8 cellular contexts compared by ENCODE assay signal in the genomic region with DNA sequence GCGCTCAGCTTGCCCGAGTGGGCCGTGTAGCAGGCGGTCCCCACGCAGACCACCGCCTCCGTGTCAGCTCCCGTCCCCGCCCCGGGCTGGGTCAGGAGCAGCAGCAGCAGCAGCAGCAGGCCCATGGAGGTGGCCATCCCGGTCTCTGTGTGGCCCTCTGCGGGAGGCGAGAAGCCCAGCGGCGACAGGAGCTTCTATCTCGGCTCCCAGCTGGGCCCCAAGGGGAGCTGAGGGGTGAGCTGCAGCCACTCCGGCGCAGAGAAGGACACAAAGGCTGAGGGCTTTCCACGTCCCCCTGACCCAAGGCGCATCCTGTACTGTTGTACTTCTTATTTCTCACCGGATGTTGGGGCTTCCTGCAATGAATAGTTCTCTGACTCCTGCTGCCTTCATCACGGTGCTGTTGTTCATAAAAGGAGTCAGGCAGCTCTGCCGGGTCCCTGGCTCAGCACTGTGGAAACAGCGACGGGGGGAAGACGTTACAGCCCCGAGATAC. TPM values are rescaled to one million over a fixed set of nuclear protein-coding genes. Genes with fewer than 3 reads are reported as not detected.
DNase-seq lines count a peak whose midpoint lies in the region; ATAC-seq, FAIRE-seq and TF ChIP-seq lines count a peak whose summit lies in the region.

A gene with protein sequence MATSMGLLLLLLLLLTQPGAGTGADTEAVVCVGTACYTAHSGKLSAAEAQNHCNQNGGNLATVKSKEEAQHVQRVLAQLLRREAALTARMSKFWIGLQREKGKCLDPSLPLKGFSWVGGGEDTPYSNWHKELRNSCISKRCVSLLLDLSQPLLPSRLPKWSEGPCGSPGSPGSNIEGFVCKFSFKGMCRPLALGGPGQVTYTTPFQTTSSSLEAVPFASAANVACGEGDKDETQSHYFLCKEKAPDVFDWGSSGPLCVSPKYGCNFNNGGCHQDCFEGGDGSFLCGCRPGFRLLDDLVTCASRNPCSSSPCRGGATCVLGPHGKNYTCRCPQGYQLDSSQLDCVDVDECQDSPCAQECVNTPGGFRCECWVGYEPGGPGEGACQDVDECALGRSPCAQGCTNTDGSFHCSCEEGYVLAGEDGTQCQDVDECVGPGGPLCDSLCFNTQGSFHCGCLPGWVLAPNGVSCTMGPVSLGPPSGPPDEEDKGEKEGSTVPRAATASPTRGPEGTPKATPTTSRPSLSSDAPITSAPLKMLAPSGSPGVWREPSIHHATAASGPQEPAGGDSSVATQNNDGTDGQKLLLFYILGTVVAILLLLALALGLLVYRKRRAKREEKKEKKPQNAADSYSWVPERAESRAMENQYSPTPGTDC (minus strand): TSS at position 269 of the 496 bp plus-strand sequence. CDS start 132 bp downstream, at position 137.

- peak within 1 kb of the TSS; percentile 48 to 68 (median 65) for H3K4me3 Mint-ChIP-seq in T-cell

- H3K4me1 ChIP-seq in heart left ventricle = peaks cover 0 to 54% (median 25%) of the 10 kb centered on the region in 12 donors

- peaks cover 0 to 6% (median 0%) of the 10 kb centered on the region in 9 donors for H3K36me3 ChIP-seq in heart left ventricle

- 35 to 45% (median 43%) methylated on average over 25 to 27 of the region's 27 CpGs for WGBS in heart left ventricle, 4 donors

- H3K27me3 Mint-ChIP-seq in T-cell = peaks cover 0 to 4% of the 10 kb centered on the region in 2 donors

- no peak for TF ChIP-seq CTCF in heart left ventricle (IDR thresholded peaks at IDR 0.05)

- peak within 1 kb of the TSS; percentile 65 to 85 for H3K27ac Mint-ChIP-seq in T-cell

- DNase-seq in T-cell = peak in 5 of 34 experiments; percentile 1 to 17 (median 9)
- peak; percentile 64 to 78 (median 76) for DNase-seq in heart left ventricle
- no peak for DNase-seq in posterior cingulate gyrus
- no peak for DNase-seq in SK-N-DZ (ENCODE audit: low spot score)
- DNase-seq in H54 (ENCODE audit: insufficient read length, low spot score) = no peak

- H3K27ac ChIP-seq in heart left ventricle = peak within 1 kb of the TSS; percentile 81 to 99 (median 97)
- H3K27ac ChIP-seq in skin epidermis = peak within 1 kb of the TSS; percentile 34 to 93 (median 82)

- no peak for FAIRE-seq in H54 (lab: Jason Lieb, UNC)

- no peaks in the 10 kb centered on the region for H3K9me3 ChIP-seq in heart left ventricle

- H3K4me1 Mint-ChIP-seq in T-cell = peaks cover 10 to 22% (median 13%) of the 10 kb centered on the region in 3 donors

- CTCF ChIA-PET in T-cell (lab: Charles Lee) = no interaction called here

- POLR2A ChIA-PET in T-cell (lab: Charles Lee) = no interaction called here

- ATAC-seq in GM21447 (IDR thresholded peaks at IDR 0.05; ENCODE audit: unreplicated experiment) (peak; percentile 78), T-cell (replicated peaks in 1 of 4) (peak; percentile 38 to 79 (median 64)), heart left ventricle (peak; percentile 59 to 83 (median 74)), GM19463 (IDR thresholded peaks at IDR 0.05; ENCODE audit: unreplicated experiment) (no peak)

- no peaks in the 10 kb centered on the region for H3K9me3 Mint-ChIP-seq in T-cell

- intact Hi-C loops in heart left ventricle (cut with DNase I) (loop anchor here in 6 of 10 donors (1.0 to 10.0 kb wide), 7 partner anchors 46 to 93 kb away; no protein-coding TSS in a partner anchor), posterior cingulate gyrus (cut with DNase I) (no loop called here)

- TF ChIP-seq POLR2A in heart left ventricle (IDR thresholded peaks at IDR 0.05) = peak in 1 of 2 donors; percentile 53
- TF ChIP-seq POLR2A in H54 (IDR thresholded peaks at IDR 0.05; ENCODE audit: low read depth, low read length) = no peak

- peak within 1 kb of the TSS; percentile 27 to 70 (median 60) for H3K4me3 ChIP-seq in heart left ventricle
- peak within 1 kb of the TSS; percentile 15 to 38 (median 27) for H3K4me3 ChIP-seq in skin epidermis

- H3K27me3 ChIP-seq in heart left ventricle = no peaks in the 10 kb centered on the region

- H3K36me3 Mint-ChIP-seq in T-cell = no peaks in the 10 kb centered on the region

RNA-seq across cellular contexts. Expression of the gene that starts here (rescaled TPM):
- 1 to 10 TPM in 1 of 5 donors, under 1 TPM in 4; 0.38 to 1.9 (median 0.58) TPM for total RNA-seq in T-cell
- total RNA-seq in heart left ventricle = 100 to 1,000 TPM in 1 of 9 donors, 10 to 100 TPM in 8; 29.6 to 110 (median 45.7) TPM
- polyA plus RNA-seq in heart left ventricle = 10 to 100 TPM in 1 of 2 donors, 1 to 10 TPM in 1; 9.2 to 40.2 TPM
- polyA plus RNA-seq in SK-N-DZ (2014; cell fraction: cytosol; rRNA removed) = not detected in 2 replicates
- polyA plus RNA-seq in SK-N-DZ (2014; cell fraction: nucleus; rRNA removed) = not detected in 2 replicates

Comparison
In these comparisons a context has a peak if more than half of its experiments do, and no peak if none do; other contexts are left out.
1. RNA of the gene that starts here (total RNA-seq): 29.6 to 110 TPM in heart left ventricle; 0.38 to 1.9 TPM in T-cell; every median in the first group is over 10 times any median in the second.
2. DNase-seq: peak in heart left ventricle (5 of 5); none in posterior cingulate gyrus (0 of 10), SK-N-DZ (single experiment) and H54 (single experiment).